In the genomic region with DNA sequence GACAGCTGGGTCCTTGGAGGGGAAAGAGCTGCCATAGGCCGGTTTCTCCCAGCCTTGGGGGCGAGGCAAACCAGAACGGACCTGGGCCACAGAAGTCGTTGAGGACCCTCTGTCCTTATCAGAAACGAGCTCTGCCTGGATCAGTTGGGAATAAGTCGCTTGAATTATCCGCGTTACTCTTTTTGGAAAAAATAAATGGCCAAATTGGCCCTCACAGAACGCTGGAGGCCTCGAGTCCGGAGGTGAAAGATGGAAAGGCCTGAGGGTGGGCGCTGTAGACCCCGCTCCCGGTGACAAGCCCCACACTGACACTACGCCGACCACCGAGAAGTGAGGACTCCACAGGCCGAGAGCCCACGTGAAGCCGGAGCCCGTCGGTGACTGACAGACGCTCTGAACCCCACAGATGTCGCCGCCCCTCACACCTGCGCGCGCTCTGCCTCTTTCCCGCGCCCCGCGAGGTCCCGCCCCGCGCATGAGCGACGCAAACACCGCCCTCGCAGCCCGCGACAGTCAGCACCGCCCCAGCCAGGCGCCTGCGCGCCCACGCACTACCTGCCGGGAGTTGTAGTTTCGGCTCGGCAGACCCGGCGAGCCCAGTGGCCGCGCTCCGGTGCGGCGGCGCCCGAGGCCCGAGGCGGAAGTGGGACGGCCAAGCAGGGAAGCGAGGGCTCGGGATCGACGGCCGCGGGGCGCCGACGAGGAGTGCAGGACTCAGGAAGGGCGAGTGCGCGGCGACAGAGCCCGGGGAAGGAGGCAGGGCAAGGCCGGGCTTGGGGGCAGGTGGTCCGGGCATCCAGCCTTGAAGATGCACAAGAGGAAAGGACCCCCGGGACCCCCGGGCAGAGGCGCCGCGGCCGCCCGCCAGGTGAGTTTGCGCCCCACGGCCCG, we compare ENCODE assay signal across 8 cellular contexts. TPM values are rescaled to one million over a fixed set of nuclear protein-coding genes. Genes with fewer than 3 reads are reported as not detected.
DNase-seq lines count a peak whose midpoint lies in the region; ATAC-seq, FAIRE-seq and TF ChIP-seq lines count a peak whose summit lies in the region.

Gene BRME1 (minus strand): TSS at position 484 of the 891 bp plus-strand sequence. CDS start 1,225 bp downstream, outside the sequence.
Gene CC2D1A (plus strand): TSS at position 568 of the 891 bp plus-strand sequence. CDS start 241 bp downstream, at position 809.

- H3K4me1 ChIP-seq in ascending aorta, result peaks cover 4 to 13% of the 10 kb centered on the region in 2 donors
- H3K4me1 ChIP-seq in aorta (ENCODE audit: control insufficient read depth in 1 of 2, insufficient read depth in 2 of 2, low read length in 2 of 2), result no peaks in the 10 kb centered on the region

- DNase-seq in GM12892 (ENCODE audit: insufficient read length), result peak; percentile 100
- peak; percentile 41 for DNase-seq in NCI-H1694 (lab: John Stamatoyannopoulos, UW)
- peak; percentile 60 to 94 for DNase-seq in ascending aorta (ENCODE audit: low spot score in 2 of 2)
- DNase-seq in hepatic stellate cell (ENCODE audit: low spot score), result peak; percentile 99
- DNase-seq in renal cortical epithelial cell (ENCODE audit: low read depth), result peak; percentile 68
- DNase-seq in aorta, result peak; percentile 95 to 98

- intact Hi-C loops in T-helper 2 cell treated with Interferon-gamma antibody and Interleukin-4, amounts not matched to agents 100 ng/mL and 5 ng/mL, for 36 hours (cut with micrococcal nuclease), result loop anchor here (5.0 kb wide), 1 partner anchor 81 kb away; no protein-coding TSS in a partner anchor
- intact Hi-C loops in ascending aorta (cut with DNase I) (loop anchor here (2.0 kb wide), 2 partner anchors 25 to 101 kb away; partner anchors contain the start of gene RFX1), aorta (cut with DNase I) (loop anchor here in 1 of 2 donors (1.0 kb wide), 1 partner anchor 26 kb away; no protein-coding TSS in a partner anchor)

- H3K27ac ChIP-seq in ascending aorta (peak within 1 kb of the TSS; percentile 9 to 60), aorta (ENCODE audit: low read depth in 1 of 2, low read length in 2 of 2) (no peak within 1 kb of the TSS)

- WGBS in aorta, 2 donors, result 4% methylated on average over 61 to 87 of the region's 87 CpGs

- H3K36me3 ChIP-seq in ascending aorta, result peaks cover 3 to 13% of the 10 kb centered on the region in 2 donors
- no peaks in the 10 kb centered on the region for H3K36me3 ChIP-seq in aorta (ENCODE audit: control insufficient read depth in 1 of 2, insufficient read depth in 2 of 2, low read length in 1 of 2)

- FAIRE-seq in GM12892 (lab: Jason Lieb, UNC), result peak; percentile 98

- peak; percentile 68; the same call in 1 of the 2 replicates for TF ChIP-seq POLR2A in GM12892 (IDR thresholded peaks at IDR 0.05; ENCODE audit: low read depth, low read length)

- H3K9me3 ChIP-seq in ascending aorta, result no peaks in the 10 kb centered on the region
- H3K9me3 ChIP-seq in aorta (ENCODE audit: control insufficient read depth, low read length), result no peaks in the 10 kb centered on the region

- TF ChIP-seq CTCF in ascending aorta (IDR thresholded peaks at IDR 0.05), result no peak

- peak; percentile 96 for ATAC-seq in HG02798 (IDR thresholded peaks at IDR 0.05; ENCODE audit: poor library complexity, unreplicated experiment)
- ATAC-seq in aorta (ENCODE audit: low FRiP score), result peak; percentile 96

- H3K27me3 ChIP-seq in ascending aorta (no peaks in the 10 kb centered on the region), aorta (ENCODE audit: control insufficient read depth in 1 of 2, insufficient read depth in 2 of 2, low read length in 1 of 2) (no peaks in the 10 kb centered on the region)

- H3K4me3 ChIP-seq in ascending aorta (peak within 1 kb of the TSS; percentile 70 to 96), aorta (ENCODE audit: low read length in 2 of 2) (peak within 1 kb of the TSS; percentile 72 to 76)

RNA-seq across cellular contexts. Expression of gene BRME1, which starts in this region (rescaled TPM):
- 0.40 TPM for polyA plus RNA-seq in GM12892 (2012; ENCODE audit: missing spikeins)
- 10.5 and 11.3 TPM in 2 replicates for total RNA-seq in T-helper 2 cell treated with Interferon-gamma antibody and Interleukin-4, amounts not matched to agents 100 ng/mL and 5 ng/mL, for 36 hours
- total RNA-seq in ascending aorta (not detected), renal cortical epithelial cell (0.25 and 0.35 TPM in 2 replicates), aorta (1 to 10 TPM; 2.0 to 2.3 TPM)
- polyA plus RNA-seq in aorta, result 1 to 10 TPM; 1.8 to 3.1 TPM

RNA-seq across cellular contexts. Expression of gene CC2D1A, which starts in this region (rescaled TPM):
- 10.4 TPM for polyA plus RNA-seq in GM12892 (2012; ENCODE audit: missing spikeins)
- total RNA-seq in T-helper 2 cell treated with Interferon-gamma antibody and Interleukin-4, amounts not matched to agents 100 ng/mL and 5 ng/mL, for 36 hours, result 35.7 and 37.2 TPM in 2 replicates
- 128 TPM for total RNA-seq in ascending aorta
- total RNA-seq in renal cortical epithelial cell, result 4.9 and 18.1 TPM in 2 replicates
- 10 to 100 TPM; 26.9 to 37.2 TPM for total RNA-seq in aorta
- polyA plus RNA-seq in aorta, result 10 to 100 TPM; 22.3 to 67.6 TPM

Comparison
In these comparisons a context has a peak if more than half of its experiments do, and no peak if none do; other contexts are left out.
1. DNase-seq: peak in every context shown above with its lines; median percentile 100 in GM12892; 99 in hepatic stellate cell; 96 in aorta; 77 in ascending aorta; 68 in renal cortical epithelial cell; 41 in NCI-H1694.
2. H3K27ac ChIP-seq: peak in ascending aorta (2 of 2); none in aorta (0 of 2).